ENCODE assay signal across 9 cellular contexts in genomic region chr3:197466586-197467399, GRCh38.
A peak's percentile ranks its signal among the peaks of the same experiment; 100 is the strongest.
DNase-seq lines count a peak whose midpoint lies in the region; ATAC-seq, FAIRE-seq and TF ChIP-seq lines count a peak whose summit lies in the region.
"Had no signal": no experiment of that assay in that cellular context is flagged by ENCODE, and none has a peak within 500 bp of the region (broad histone marks: within the 10 kb centered on the region; RNA-seq: fewer than 3 reads in every experiment).

No MANE protein-coding gene starts in this region.

- POLR2A ChIA-PET in activated CD8-positive, alpha-beta T cell treated with anti-CD3 and anti-CD28 coated beads for 36 hours (lab: Charles Lee): no interaction called here
- POLR2A ChIA-PET in activated CD8-positive, alpha-beta T cell treated with anti-CD3 and anti-CD28 coated beads, Interleukin-2, amount 10 ng/mL, durations not matched to agents 7 days and 5 days (lab: Charles Lee): interaction anchor here (0.6 kb wide), 1 partner anchor 343 kb away, joined by 3 read pairs; no protein-coding TSS in a partner anchor

- peaks cover 34% of the 10 kb centered on the region for H3K27me3 Mint-ChIP-seq in activated CD8-positive, alpha-beta T cell treated with anti-CD3 and anti-CD28 coated beads for 36 hours
- peaks cover 43% of the 10 kb centered on the region for H3K27me3 Mint-ChIP-seq in activated CD8-positive, alpha-beta T cell treated with anti-CD3 and anti-CD28 coated beads, Interleukin-2, amount 10 ng/mL, durations not matched to agents 7 days and 5 days (ENCODE audit: low read depth)

- H3K4me1 Mint-ChIP-seq in activated CD8-positive, alpha-beta T cell treated with anti-CD3 and anti-CD28 coated beads for 36 hours (ENCODE audit: low read depth): peaks cover 34% of the 10 kb centered on the region
- peaks cover 8% of the 10 kb centered on the region for H3K4me1 Mint-ChIP-seq in activated CD8-positive, alpha-beta T cell treated with anti-CD3 and anti-CD28 coated beads, Interleukin-2, amount 10 ng/mL, durations not matched to agents 7 days and 5 days (ENCODE audit: low read depth)

- FAIRE-seq in islet of Langerhans (lab: Jason Lieb, UNC) (peak; percentile 36), GM12891 (lab: Jason Lieb, UNC) (no peak)

- intact Hi-C loops in activated CD8-positive, alpha-beta T cell treated with anti-CD3 and anti-CD28 coated beads for 36 hours (cut with micrococcal nuclease): loop anchor here (10.0 kb wide), 1 partner anchor 242 kb away; no protein-coding TSS in a partner anchor
- intact Hi-C loops in upper lobe of right lung (cut with DNase I): no loop called here

- H3K36me3 ChIP-seq in upper lobe of right lung: no peaks in the 10 kb centered on the region

- no peak for TF ChIP-seq CTCF in activated CD8-positive, alpha-beta T cell treated with anti-CD3 and anti-CD28 coated beads for 36 hours (IDR thresholded peaks at IDR 0.05)
- no peak for TF ChIP-seq CTCF in upper lobe of right lung (IDR thresholded peaks at IDR 0.05)

- peaks cover 8% of the 10 kb centered on the region for H3K4me1 ChIP-seq in upper lobe of right lung

- H3K36me3 Mint-ChIP-seq in activated CD8-positive, alpha-beta T cell treated with anti-CD3 and anti-CD28 coated beads for 36 hours (ENCODE audit: low read depth): no peaks in the 10 kb centered on the region
- H3K36me3 Mint-ChIP-seq in activated CD8-positive, alpha-beta T cell treated with anti-CD3 and anti-CD28 coated beads, Interleukin-2, amount 10 ng/mL, durations not matched to agents 7 days and 5 days (ENCODE audit: low read depth): no peaks in the 10 kb centered on the region

- ATAC-seq in activated CD8-positive, alpha-beta T cell treated with anti-CD3 and anti-CD28 coated beads for 36 hours: peak; percentile 26
- ATAC-seq in activated CD8-positive, alpha-beta T cell treated with anti-CD3 and anti-CD28 coated beads, Interleukin-2, amount 10 ng/mL, durations not matched to agents 7 days and 5 days: no peak
- ATAC-seq in upper lobe of right lung (peak; percentile 17), GM21529 (IDR thresholded peaks at IDR 0.05; ENCODE audit: unreplicated experiment) (no peak), HG03442 (IDR thresholded peaks at IDR 0.05; ENCODE audit: unreplicated experiment) (no peak)

- H3K4me3 ChIP-seq in upper lobe of right lung: no peak overlapping the region

- no peak overlapping the region for H3K4me3 Mint-ChIP-seq in activated CD8-positive, alpha-beta T cell treated with anti-CD3 and anti-CD28 coated beads for 36 hours
- H3K4me3 Mint-ChIP-seq in activated CD8-positive, alpha-beta T cell treated with anti-CD3 and anti-CD28 coated beads, Interleukin-2, amount 10 ng/mL, durations not matched to agents 7 days and 5 days: no peak overlapping the region

- no peak for TF ChIP-seq POLR2A in GM12891 (IDR thresholded peaks at IDR 0.05; ENCODE audit: low read depth, low read length)

- no peaks in the 10 kb centered on the region for H3K9me3 ChIP-seq in upper lobe of right lung

- H3K27ac Mint-ChIP-seq in activated CD8-positive, alpha-beta T cell treated with anti-CD3 and anti-CD28 coated beads for 36 hours: peak overlapping the region; percentile 43
- no peak overlapping the region for H3K27ac Mint-ChIP-seq in activated CD8-positive, alpha-beta T cell treated with anti-CD3 and anti-CD28 coated beads, Interleukin-2, amount 10 ng/mL, durations not matched to agents 7 days and 5 days

- no peaks in the 10 kb centered on the region for H3K9me3 Mint-ChIP-seq in activated CD8-positive, alpha-beta T cell treated with anti-CD3 and anti-CD28 coated beads for 36 hours
- peaks cover 1% of the 10 kb centered on the region for H3K9me3 Mint-ChIP-seq in activated CD8-positive, alpha-beta T cell treated with anti-CD3 and anti-CD28 coated beads, Interleukin-2, amount 10 ng/mL, durations not matched to agents 7 days and 5 days (ENCODE audit: insufficient read depth)

- CTCF ChIA-PET in activated CD8-positive, alpha-beta T cell treated with anti-CD3 and anti-CD28 coated beads for 36 hours (lab: Charles Lee): interaction anchor here (0.8 to 1.7 kb wide), 7 partner anchors 13 to 283 kb away, joined by 3 to 6 read pairs (median 3); no protein-coding TSS in a partner anchor
- CTCF ChIA-PET in activated CD8-positive, alpha-beta T cell treated with anti-CD3 and anti-CD28 coated beads, Interleukin-2, amount 10 ng/mL, durations not matched to agents 7 days and 5 days (lab: Charles Lee): interaction anchor here (1.3 kb wide), 1 partner anchor 244 kb away, joined by 4 read pairs; no protein-coding TSS in a partner anchor

- DNase-seq in activated CD8-positive, alpha-beta T cell treated with anti-CD3 and anti-CD28 coated beads for 36 hours: peak; percentile 28
- DNase-seq in activated CD8-positive, alpha-beta T cell treated with anti-CD3 and anti-CD28 coated beads, Interleukin-2, amount 10 ng/mL, durations not matched to agents 7 days and 5 days: no peak
- peak; percentile 59 for DNase-seq in amniotic epithelial cell (ENCODE audit: low read depth)
- peak; percentile 36 for DNase-seq in upper lobe of right lung
- DNase-seq in GM12891 (ENCODE audit: insufficient read length, low spot score): no peak
- DNase-seq: NCI-H345 had no signal

- no peaks in the 10 kb centered on the region for H3K27me3 ChIP-seq in upper lobe of right lung

- no peak overlapping the region for H3K27ac ChIP-seq in upper lobe of right lung

TF ChIP-seq in GM12891, 5 proteins besides CTCF, POLR2A, EP300 and RAD21:
- TF ChIP-seq TAF1 (IDR thresholded peaks at IDR 0.05; ENCODE audit: low read depth, low read length): no peak
- no peak for TF ChIP-seq PAX5 (IDR thresholded peaks at IDR 0.05; ENCODE audit: insufficient read depth, low read length, severe bottlenecking)
- TF ChIP-seq POLR2AphosphoS5 (IDR thresholded peaks at IDR 0.05; ENCODE audit: low read depth, low read length): no peak

Comparison
In these comparisons a context has a peak if more than half of its experiments do, and no peak if none do; other contexts are left out.
1. ATAC-seq: peak in activated CD8-positive, alpha-beta T cell treated with anti-CD3 and anti-CD28 coated beads for 36 hours (single experiment) and upper lobe of right lung (single experiment); none in activated CD8-positive, alpha-beta T cell treated with anti-CD3 and anti-CD28 coated beads, Interleukin-2, amount 10 ng/mL, durations not matched to agents 7 days and 5 days (single experiment), GM21529 (single experiment) and HG03442 (single experiment).
2. DNase-seq: peak in activated CD8-positive, alpha-beta T cell treated with anti-CD3 and anti-CD28 coated beads for 36 hours (single experiment), amniotic epithelial cell (single experiment) and upper lobe of right lung (single experiment); none in activated CD8-positive, alpha-beta T cell treated with anti-CD3 and anti-CD28 coated beads, Interleukin-2, amount 10 ng/mL, durations not matched to agents 7 days and 5 days (single experiment) and GM12891 (single experiment).